8 cellular contexts compared by ENCODE assay signal in genomic region chr1:86396503-86396900, GRCh38. TPM values are rescaled to one million over a fixed set of nuclear protein-coding genes. Genes with fewer than 3 reads are reported as not detected.
DNase-seq lines count a peak whose midpoint lies in the region; ATAC-seq and TF ChIP-seq lines count a peak whose summit lies in the region.

No MANE protein-coding gene starts in this region.

- H3K36me3 ChIP-seq in cardiac muscle cell (no peaks in the 10 kb centered on the region), spleen (no peaks in the 10 kb centered on the region)

- no peak for TF ChIP-seq POLR2A in spleen (IDR thresholded peaks at IDR 0.05)

- no peaks in the 10 kb centered on the region for H3K9me3 Mint-ChIP-seq in glutamatergic neuron (ENCODE audit: unreplicated experiment)

- no peaks in the 10 kb centered on the region for H3K27me3 Mint-ChIP-seq in T-helper 17 cell
- no peaks in the 10 kb centered on the region for H3K27me3 Mint-ChIP-seq in glutamatergic neuron (ENCODE audit: unreplicated experiment)

- H3K27ac ChIP-seq in cardiac muscle cell (peak overlapping the region; percentile 89), spleen (peak overlapping the region; percentile 10 to 94 (median 90))

- peaks cover 7% of the 10 kb centered on the region for H3K4me1 ChIP-seq in cardiac muscle cell (ENCODE audit: low read depth)
- peaks cover 5 to 55% (median 33%) of the 10 kb centered on the region in 6 donors for H3K4me1 ChIP-seq in spleen

- no peaks in the 10 kb centered on the region for H3K27me3 ChIP-seq in cardiac muscle cell
- H3K27me3 ChIP-seq in spleen (replicated peaks in 1 of 7) = no peaks in the 10 kb centered on the region

- ATAC-seq in Right ventricle myocardium inferior (no peak), HG03060 (IDR thresholded peaks at IDR 0.05; ENCODE audit: low read depth, unreplicated experiment) (peak; percentile 10), T-helper 17 cell (peak; percentile 19)

- intact Hi-C loops in Right ventricle myocardium inferior (cut with DNase I) = loop anchor here (5.0 to 10.0 kb wide), 3 partner anchors 111 to 928 kb away; partner anchors contain the start of genes LMO4 and SH3GLB1
- intact Hi-C loops in spleen (cut with DNase I; ENCODE audit: low total_unique reads) = loop anchor here (10.0 kb wide), 1 partner anchor 308 kb away; the partner anchor contains the start of gene SH3GLB1

- peaks cover 39% of the 10 kb centered on the region for H3K4me1 Mint-ChIP-seq in T-helper 17 cell
- peaks cover 8% of the 10 kb centered on the region for H3K4me1 Mint-ChIP-seq in glutamatergic neuron (ENCODE audit: low read depth, unreplicated experiment)

- no peaks in the 10 kb centered on the region for H3K36me3 Mint-ChIP-seq in T-helper 17 cell (ENCODE audit: low read depth)
- no peaks in the 10 kb centered on the region for H3K36me3 Mint-ChIP-seq in glutamatergic neuron (ENCODE audit: unreplicated experiment)

- H3K27ac Mint-ChIP-seq in T-helper 17 cell (peak overlapping the region; percentile 95), glutamatergic neuron (ENCODE audit: unreplicated experiment) (no peak overlapping the region)

- H3K4me3 ChIP-seq in cardiac muscle cell (peak overlapping the region; percentile 96), spleen (peak overlapping the region; percentile 71 to 96 (median 93))

- TF ChIP-seq CTCF in cardiac muscle cell (IDR thresholded peaks at IDR 0.05; ENCODE audit: low read depth, low read length) (no peak), glutamatergic neuron (IDR thresholded peaks at IDR 0.05; ENCODE audit: partially characterized antibody, unreplicated experiment) (no peak), spleen (IDR thresholded peaks at IDR 0.05 in 8 of 11, conservative IDR thresholded peaks at IDR 0.05 in 3 of 11) (no peak)

- H3K4me3 Mint-ChIP-seq in T-helper 17 cell (peak overlapping the region; percentile 94), glutamatergic neuron (ENCODE audit: unreplicated experiment) (peak overlapping the region; percentile 95)

- DNase-seq in cardiac muscle cell (ENCODE audit: low read depth in 1 of 2, low spot score in 1 of 2) (no peak), Right ventricle myocardium inferior (ENCODE audit: missing footprints) (no peak), T-helper 17 cell (no peak), glutamatergic neuron (no peak), spleen (no peak), SK-N-DZ (ENCODE audit: low spot score) (no peak)
- no peak for DNase-seq in effector CD8-positive, alpha-beta T cell (lab: John Stamatoyannopoulos, UW)

- H3K9me3 ChIP-seq in cardiac muscle cell (ENCODE audit: low read depth) = no peaks in the 10 kb centered on the region
- no peaks in the 10 kb centered on the region for H3K9me3 ChIP-seq in T-helper 17 cell (ENCODE audit: control insufficient read depth, low read length, poor library complexity, severe bottlenecking)
- no peaks in the 10 kb centered on the region for H3K9me3 ChIP-seq in spleen

- WGBS in spleen, 5 donors = 0 to 2% (median 1%) methylated on average over 9 of the region's 9 CpGs

RNA-seq across cellular contexts. Expression of gene ODF2L, which starts 0.4 kb away (rescaled TPM):
- 21.1 and 29.6 TPM in 2 replicates for total RNA-seq in cardiac muscle cell
- polyA plus RNA-seq in cardiac muscle cell = 36.6 and 39.2 TPM in 2 replicates
- total RNA-seq in Right ventricle myocardium inferior = 5.1 TPM
- total RNA-seq in T-helper 17 cell = 100 to 1,000 TPM; 122 to 145 TPM
- total RNA-seq in glutamatergic neuron (ENCODE audit: unreplicated experiment) = 61.1 TPM
- 100 to 1,000 TPM in 1 of 7 donors, 10 to 100 TPM in 6; 57.3 to 132 (median 87.5) TPM for total RNA-seq in spleen
- 100 to 1,000 TPM in 2 of 3 donors, 10 to 100 TPM in 1; 39.1 to 123 (median 114) TPM for polyA plus RNA-seq in spleen
- 9.6 and 16.0 TPM in 2 replicates for polyA plus RNA-seq in SK-N-DZ (2014; cell fraction: cytosol; rRNA removed)
- 68.5 and 78.3 TPM in 2 replicates for polyA plus RNA-seq in SK-N-DZ (2014; cell fraction: nucleus; rRNA removed)

RNA-seq across cellular contexts. Expression of gene CLCA2, which starts 27.5 kb away (rescaled TPM):
- total RNA-seq in cardiac muscle cell = not detected in 2 replicates
- polyA plus RNA-seq in cardiac muscle cell = not detected in 2 replicates
- 0.05 TPM for total RNA-seq in Right ventricle myocardium inferior
- not detected for total RNA-seq in T-helper 17 cell
- not detected for total RNA-seq in glutamatergic neuron (ENCODE audit: unreplicated experiment)
- total RNA-seq in spleen = not detected
- under 1 TPM in 2 of 3 donors, not detected in 1; 0.02 to 0.06 TPM for polyA plus RNA-seq in spleen
- not detected in 2 replicates for polyA plus RNA-seq in SK-N-DZ (2014; cell fraction: cytosol; rRNA removed)
- not detected in 2 replicates for polyA plus RNA-seq in SK-N-DZ (2014; cell fraction: nucleus; rRNA removed)
